In the genomic region with DNA sequence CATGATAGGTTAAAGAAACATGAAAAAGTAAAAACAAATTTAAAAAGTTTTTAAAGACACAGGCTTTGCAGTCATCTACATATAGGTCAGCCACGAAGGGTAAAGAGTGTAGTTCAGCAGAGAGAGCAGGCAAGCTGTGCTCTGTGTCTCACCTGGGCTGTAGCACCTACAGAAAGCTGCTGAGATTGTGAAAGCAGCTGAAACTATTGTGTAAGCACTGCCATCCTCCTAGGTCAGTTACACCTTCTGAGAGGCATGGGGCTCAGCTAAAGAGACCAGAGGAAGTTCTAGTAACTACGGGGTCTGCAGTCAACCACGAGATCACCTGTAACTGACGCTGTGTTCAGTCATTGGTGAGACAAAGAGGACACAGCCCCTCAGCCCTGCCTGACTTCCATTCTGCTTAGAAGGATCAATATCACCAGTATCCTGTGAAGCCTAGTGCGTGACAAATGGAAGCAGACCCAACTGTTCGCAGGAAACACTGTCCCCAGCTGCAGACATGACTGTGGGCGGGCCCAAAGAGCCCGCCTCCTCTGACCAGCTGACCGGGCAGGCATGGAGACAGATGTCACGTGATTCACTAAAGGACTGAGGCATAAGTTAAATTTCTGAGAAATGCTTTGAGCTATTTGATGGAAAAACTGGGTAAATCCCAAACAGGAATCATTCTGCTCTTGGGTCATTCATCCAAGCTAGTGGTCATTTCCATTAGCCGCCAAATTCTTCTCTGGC, we compare ENCODE assay signal across 28 cellular contexts.
"Had no signal": no experiment of that assay in that cellular context is flagged by ENCODE, and none has a peak within 500 bp of the region (broad histone marks: within the 10 kb centered on the region; RNA-seq: fewer than 3 reads in every experiment).

No MANE protein-coding gene starts in this region.

- FAIRE-seq: colon, endometrium had no signal

- H3K36me3 ChIP-seq: adrenal gland, esophagus squamous epithelium, ovary, prostate gland, stomach, thyroid gland, upper lobe of left lung, vagina had no signal

- DNase-seq: activated CD4-positive, alpha-beta T cell treated with anti-CD3 and anti-CD28 coated beads for 48 hours; activated CD4-positive, alpha-beta T cell treated with anti-CD3 and anti-CD28 coated beads, Interleukin-2, amount 50 U/mL, for 48 hours; activated CD8-positive, alpha-beta memory T cell treated with anti-CD3 and anti-CD28 coated beads for 24 hours; activated effector memory CD4-positive, alpha-beta T cell treated with Interleukin-2 at 50 U/mL for 16 hours; activated naive CD4-positive, alpha-beta T cell treated with Interleukin-2 at 50 U/mL for 16 hours; activated naive CD8-positive, alpha-beta T cell treated with anti-CD3 and anti-CD28 coated beads for 36 hours; adrenal gland; body of pancreas; effector CD8-positive, alpha-beta T cell; esophagus squamous epithelium; foreskin melanocyte; kidney glomerular epithelial cell; left ventricle myocardium inferior; ovary; stimulated activated CD4-positive, alpha-beta T cell treated with anti-CD3 and anti-CD28 coated beads, Interleukin-15, amount 100 ng/mL, for 24 hours; stimulated activated CD4-positive, alpha-beta T cell treated with anti-CD3 and anti-CD28 coated beads, Interleukin-2, amount 100 ng/mL, for 24 hours; stimulated activated naive B cell treated with anti-CD40 and anti-IgM and Interleukin-4, amounts not matched to agents 10 μg/mL and 1 μg/mL and 100 μg/mL, for 72 hours; stomach; thyroid gland; upper lobe of left lung had no signal

- H3K9me3 ChIP-seq: adrenal gland, body of pancreas, esophagus squamous epithelium, left ventricle myocardium inferior, ovary, prostate gland, stomach, thyroid gland, upper lobe of left lung, vagina had no signal

- ATAC-seq: activated CD4-positive, CD25-positive, alpha-beta regulatory T cell treated with anti-CD3 and anti-CD28 coated beads, Interleukin-2, amount 50 U/mL, for 24 hours; body of pancreas; stimulated activated naive B cell treated with anti-CD40 and anti-IgM and Interleukin-4, amounts not matched to agents 10 μg/mL and 1 μg/mL and 100 μg/mL, for 72 hours had no signal

- H3K4me3 ChIP-seq: adrenal gland, body of pancreas, esophagus squamous epithelium, left ventricle myocardium inferior, lung, ovary, prostate gland, stomach, thyroid gland, upper lobe of left lung, vagina had no signal

- H3K27me3 ChIP-seq: adrenal gland, body of pancreas, esophagus squamous epithelium, ovary, thyroid gland, upper lobe of left lung, vagina had no signal

- H3K4me1 ChIP-seq: adrenal gland, body of pancreas, esophagus squamous epithelium, prostate gland, thyroid gland, upper lobe of left lung, vagina had no signal

- H3K27ac ChIP-seq: adrenal gland, body of pancreas, epithelial cell of prostate, esophagus squamous epithelium, left ventricle myocardium inferior, ovary, prostate gland, stomach, thyroid gland, upper lobe of left lung, vagina, VCaP had no signal
